In genomic region chr13:40665061-40665753, GRCh38 we compare ENCODE assay signal across 8 cellular contexts.
DNase-seq lines count a peak whose midpoint lies in the region; ATAC-seq and TF ChIP-seq lines count a peak whose summit lies in the region.

No MANE protein-coding gene starts in this region.

- H3K4me1 Mint-ChIP-seq in T-helper 2 cell treated with Interferon-gamma antibody and Interleukin-4, amounts not matched to agents 5 μg/mL and 100 μg/mL, for 36 hours (ENCODE audit: low read depth): peaks cover 46% of the 10 kb centered on the region

- ATAC-seq in HG02943 (IDR thresholded peaks at IDR 0.05; ENCODE audit: low read depth, unreplicated experiment) (peak; percentile 3), HG03139 (IDR thresholded peaks at IDR 0.05; ENCODE audit: unreplicated experiment) (no peak)

- H3K27me3 Mint-ChIP-seq in T-helper 2 cell treated with Interferon-gamma antibody and Interleukin-4, amounts not matched to agents 5 μg/mL and 100 μg/mL, for 36 hours (ENCODE audit: low read depth): no peaks in the 10 kb centered on the region

- in situ Hi-C loops in GM13976 (cut with MboI; ENCODE audit: low sequenced_read_pairs, unreplicated experiment): no loop called here

- TF ChIP-seq CTCF in GM13976 (IDR thresholded peaks at IDR 0.05; ENCODE audit: borderline replicate concordance, control extremely low read depth, extremely low read depth, insufficient read depth, missing control alignments): peak; percentile 15

- H3K36me3 Mint-ChIP-seq in T-helper 2 cell treated with Interferon-gamma antibody and Interleukin-4, amounts not matched to agents 5 μg/mL and 100 μg/mL, for 36 hours (ENCODE audit: low read depth): peaks cover 15% of the 10 kb centered on the region

- peak overlapping the region; percentile 93 for H3K27ac Mint-ChIP-seq in T-helper 2 cell treated with Interferon-gamma antibody and Interleukin-4, amounts not matched to agents 5 μg/mL and 100 μg/mL, for 36 hours

- H3K4me3 Mint-ChIP-seq in T-helper 2 cell treated with Interferon-gamma antibody and Interleukin-4, amounts not matched to agents 5 μg/mL and 100 μg/mL, for 36 hours: peak overlapping the region; percentile 88

- DNase-seq in GM13976 (ENCODE audit: low spot score): peak; percentile 40
- peak; percentile 42 for DNase-seq in T-helper 2 cell treated with Interferon-gamma antibody and Interleukin-4, amounts not matched to agents 5 μg/mL and 100 μg/mL, for 36 hours (ENCODE audit: low spot score)
- DNase-seq in central memory CD4-positive, alpha-beta T cell: peak; percentile 23
- peak; percentile 78 for DNase-seq in left kidney (ENCODE audit: low read depth, low spot score)
- peak; percentile 31 for DNase-seq in stimulated activated CD4-positive, alpha-beta T cell treated with anti-CD3 and anti-CD28 coated beads, Interleukin-4, amount 100 ng/mL, for 4 hours
- DNase-seq in middle frontal gyrus (ENCODE audit: extremely low spot score, low spot score): no peak

- H3K9me3 Mint-ChIP-seq in T-helper 2 cell treated with Interferon-gamma antibody and Interleukin-4, amounts not matched to agents 5 μg/mL and 100 μg/mL, for 36 hours: no peaks in the 10 kb centered on the region
